Comparison of ENCODE assay signal across 1 cellular context in the genomic region with DNA sequence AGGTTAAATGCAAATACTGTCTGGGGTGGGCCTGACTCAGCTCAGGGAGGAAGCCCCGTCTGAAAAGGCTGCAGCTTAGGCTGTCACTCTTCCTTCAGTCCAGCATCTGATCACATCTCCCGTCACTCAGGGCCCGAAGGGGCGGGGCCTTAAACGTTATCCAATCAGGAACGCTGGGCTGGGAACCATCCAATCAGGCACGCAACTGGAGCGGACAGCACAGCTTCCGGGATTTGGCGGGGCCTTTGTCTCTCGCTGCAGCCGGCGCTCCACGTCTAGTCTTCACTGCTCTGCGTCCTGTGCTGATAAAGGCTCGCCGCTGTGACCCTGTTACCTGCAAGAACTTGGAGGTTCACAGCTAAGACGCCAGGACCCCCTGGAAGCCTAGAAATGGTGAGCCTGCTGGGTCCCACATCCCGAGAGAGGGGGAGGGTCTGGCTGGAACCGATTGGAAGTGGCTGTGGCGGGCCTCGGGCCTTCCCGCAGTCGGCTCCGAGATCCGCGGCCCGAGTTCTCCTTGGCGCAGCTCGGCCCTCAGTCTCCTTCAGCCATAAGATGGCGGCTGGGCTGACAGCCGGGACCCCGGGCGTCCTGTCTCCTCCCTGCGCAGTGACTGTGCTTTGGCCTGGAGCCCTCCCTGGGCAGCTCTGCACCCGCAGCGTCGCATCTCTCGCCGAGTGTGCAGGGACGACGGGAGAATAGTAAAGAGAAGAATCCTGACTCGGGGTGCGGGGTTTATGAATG.
TF ChIP-seq lines count a peak whose summit lies in the region.

Gene ZNF92 (plus strand): TSS at position 248 of the 744 bp plus-strand sequence. CDS start 143 bp downstream, at position 391.

TF ChIP-seq in HepG2, 621 proteins besides CTCF, POLR2A, EP300 and RAD21 (continued from another document and continues in another):
- TF ChIP-seq KIAA2018 (CRISPR knock-in tag; IDR thresholded peaks at IDR 0.05; ENCODE audit: borderline replicate concordance) = no peak
- TF ChIP-seq, protein P1, sequence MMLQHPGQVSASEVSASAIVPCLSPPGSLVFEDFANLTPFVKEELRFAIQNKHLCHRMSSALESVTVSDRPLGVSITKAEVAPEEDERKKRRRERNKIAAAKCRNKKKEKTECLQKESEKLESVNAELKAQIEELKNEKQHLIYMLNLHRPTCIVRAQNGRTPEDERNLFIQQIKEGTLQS (CRISPR knock-in tag; IDR thresholded peaks at IDR 0.05) = no peak
- TF ChIP-seq CBX1 (IDR thresholded peaks at IDR 0.05; ENCODE audit: low read depth) = peak; percentile 77
- peak; percentile 21; the same call in 1 of the 2 replicates for TF ChIP-seq ZBTB7A (CRISPR knock-in tag; IDR thresholded peaks at IDR 0.05)
- peak; percentile 45 for TF ChIP-seq ZEB1 (IDR thresholded peaks at IDR 0.05; ENCODE audit: insufficient replicate concordance, low read depth)
- peak; percentile 33 for TF ChIP-seq STAG1 (CRISPR knock-in tag; IDR thresholded peaks at IDR 0.05)
- no peak for TF ChIP-seq HMG20B (CRISPR knock-in tag; conservative IDR thresholded peaks at IDR 0.05)
- TF ChIP-seq ZNF710 (CRISPR knock-in tag; IDR thresholded peaks at IDR 0.05; ENCODE audit: borderline replicate concordance) = peak; percentile 49; the same call in 1 of the 2 replicates
- TF ChIP-seq, protein P2, sequence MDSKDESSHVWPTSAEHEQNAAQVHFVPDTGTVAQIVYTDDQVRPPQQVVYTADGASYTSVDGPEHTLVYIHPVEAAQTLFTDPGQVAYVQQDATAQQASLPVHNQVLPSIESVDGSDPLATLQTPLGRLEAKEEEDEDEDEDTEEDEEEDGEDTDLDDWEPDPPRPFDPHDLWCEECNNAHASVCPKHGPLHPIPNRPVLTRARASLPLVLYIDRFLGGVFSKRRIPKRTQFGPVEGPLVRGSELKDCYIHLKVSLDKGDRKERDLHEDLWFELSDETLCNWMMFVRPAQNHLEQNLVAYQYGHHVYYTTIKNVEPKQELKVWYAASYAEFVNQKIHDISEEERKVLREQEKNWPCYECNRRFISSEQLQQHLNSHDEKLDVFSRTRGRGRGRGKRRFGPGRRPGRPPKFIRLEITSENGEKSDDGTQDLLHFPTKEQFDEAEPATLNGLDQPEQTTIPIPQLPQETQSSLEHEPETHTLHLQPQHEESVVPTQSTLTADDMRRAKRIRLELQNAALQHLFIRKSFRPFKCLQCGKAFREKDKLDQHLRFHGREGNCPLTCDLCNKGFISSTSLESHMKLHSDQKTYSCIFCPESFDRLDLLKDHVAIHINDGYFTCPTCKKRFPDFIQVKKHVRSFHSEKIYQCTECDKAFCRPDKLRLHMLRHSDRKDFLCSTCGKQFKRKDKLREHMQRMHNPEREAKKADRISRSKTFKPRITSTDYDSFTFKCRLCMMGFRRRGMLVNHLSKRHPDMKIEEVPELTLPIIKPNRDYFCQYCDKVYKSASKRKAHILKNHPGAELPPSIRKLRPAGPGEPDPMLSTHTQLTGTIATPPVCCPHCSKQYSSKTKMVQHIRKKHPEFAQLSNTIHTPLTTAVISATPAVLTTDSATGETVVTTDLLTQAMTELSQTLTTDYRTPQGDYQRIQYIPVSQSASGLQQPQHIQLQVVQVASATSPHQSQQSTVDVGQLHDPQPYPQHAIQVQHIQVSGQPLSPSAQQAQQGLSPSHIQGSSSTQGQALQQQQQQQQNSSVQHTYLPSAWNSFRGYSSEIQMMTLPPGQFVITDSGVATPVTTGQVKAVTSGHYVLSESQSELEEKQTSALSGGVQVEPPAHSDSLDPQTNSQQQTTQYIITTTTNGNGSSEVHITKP (CRISPR knock-in tag; IDR thresholded peaks at IDR 0.05; ENCODE audit: low read depth) = no peak
- TF ChIP-seq HIVEP1 (CRISPR knock-in tag; IDR thresholded peaks at IDR 0.05) = peak; percentile 51; the same call in 1 of the 2 replicates
- peak; percentile 32; the same call in 1 of the 2 replicates for TF ChIP-seq BRD4 (CRISPR knock-in tag; IDR thresholded peaks at IDR 0.05)
- 0 out of 2 replicates have a peak, but pooled peaks have one; percentile 37 for TF ChIP-seq ZNF598 (CRISPR knock-in tag; IDR thresholded peaks at IDR 0.05; ENCODE audit: borderline replicate concordance)
- no peak for TF ChIP-seq SP140L (CRISPR knock-in tag; IDR thresholded peaks at IDR 0.05; ENCODE audit: borderline replicate concordance)
- no peak for TF ChIP-seq HNF4G (IDR thresholded peaks at IDR 0.05; ENCODE audit: borderline replicate concordance, low read depth, low read length)
- TF ChIP-seq HNF4G (CRISPR knock-in tag; IDR thresholded peaks at IDR 0.05; ENCODE audit: borderline replicate concordance, low read depth) = no peak
- TF ChIP-seq, protein P3, sequence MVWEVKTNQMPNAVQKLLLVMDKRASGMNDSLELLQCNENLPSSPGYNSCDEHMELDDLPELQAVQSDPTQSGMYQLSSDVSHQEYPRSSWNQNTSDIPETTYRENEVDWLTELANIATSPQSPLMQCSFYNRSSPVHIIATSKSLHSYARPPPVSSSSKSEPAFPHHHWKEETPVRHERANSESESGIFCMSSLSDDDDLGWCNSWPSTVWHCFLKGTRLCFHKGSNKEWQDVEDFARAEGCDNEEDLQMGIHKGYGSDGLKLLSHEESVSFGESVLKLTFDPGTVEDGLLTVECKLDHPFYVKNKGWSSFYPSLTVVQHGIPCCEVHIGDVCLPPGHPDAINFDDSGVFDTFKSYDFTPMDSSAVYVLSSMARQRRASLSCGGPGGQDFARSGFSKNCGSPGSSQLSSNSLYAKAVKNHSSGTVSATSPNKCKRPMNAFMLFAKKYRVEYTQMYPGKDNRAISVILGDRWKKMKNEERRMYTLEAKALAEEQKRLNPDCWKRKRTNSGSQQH (CRISPR knock-in tag; IDR thresholded peaks at IDR 0.05; ENCODE audit: low read depth) = peak; percentile 68; the same call in 1 of the 2 replicates
- no peak for TF ChIP-seq LRRFIP1 (CRISPR knock-in tag; conservative IDR thresholded peaks at IDR 0.05)
- no peak for TF ChIP-seq CC2D1A (CRISPR knock-in tag; IDR thresholded peaks at IDR 0.05)
- no peak for TF ChIP-seq NR2F2 (IDR thresholded peaks at IDR 0.05; ENCODE audit: borderline replicate concordance, low read depth)
- no peak for TF ChIP-seq ZZZ3 (CRISPR knock-in tag; IDR thresholded peaks at IDR 0.05; ENCODE audit: borderline replicate concordance)
- 0 out of 2 replicates have a peak, but pooled peaks have one; percentile 62 for TF ChIP-seq ZNF775 (CRISPR knock-in tag; IDR thresholded peaks at IDR 0.05; ENCODE audit: borderline replicate concordance)
- TF ChIP-seq ZNF136 (CRISPR knock-in tag; IDR thresholded peaks at IDR 0.05; ENCODE audit: low read depth) = no peak
- peak; percentile 99 for TF ChIP-seq SAP130 (CRISPR knock-in tag; IDR thresholded peaks at IDR 0.05; ENCODE audit: low read depth)
- peak; percentile 86; the same call in 1 of the 2 replicates for TF ChIP-seq KDM5B (CRISPR knock-in tag; IDR thresholded peaks at IDR 0.05; ENCODE audit: borderline replicate concordance)
- TF ChIP-seq NFE2L2 (IDR thresholded peaks at IDR 0.05; ENCODE audit: low read length) = no peak
- TF ChIP-seq ZNF354B (CRISPR knock-in tag; IDR thresholded peaks at IDR 0.05) = no peak
- TF ChIP-seq HDAC2 (CRISPR knock-in tag; IDR thresholded peaks at IDR 0.05) = peak; percentile 58; the same call in 1 of the 2 replicates
- TF ChIP-seq, protein P4, sequence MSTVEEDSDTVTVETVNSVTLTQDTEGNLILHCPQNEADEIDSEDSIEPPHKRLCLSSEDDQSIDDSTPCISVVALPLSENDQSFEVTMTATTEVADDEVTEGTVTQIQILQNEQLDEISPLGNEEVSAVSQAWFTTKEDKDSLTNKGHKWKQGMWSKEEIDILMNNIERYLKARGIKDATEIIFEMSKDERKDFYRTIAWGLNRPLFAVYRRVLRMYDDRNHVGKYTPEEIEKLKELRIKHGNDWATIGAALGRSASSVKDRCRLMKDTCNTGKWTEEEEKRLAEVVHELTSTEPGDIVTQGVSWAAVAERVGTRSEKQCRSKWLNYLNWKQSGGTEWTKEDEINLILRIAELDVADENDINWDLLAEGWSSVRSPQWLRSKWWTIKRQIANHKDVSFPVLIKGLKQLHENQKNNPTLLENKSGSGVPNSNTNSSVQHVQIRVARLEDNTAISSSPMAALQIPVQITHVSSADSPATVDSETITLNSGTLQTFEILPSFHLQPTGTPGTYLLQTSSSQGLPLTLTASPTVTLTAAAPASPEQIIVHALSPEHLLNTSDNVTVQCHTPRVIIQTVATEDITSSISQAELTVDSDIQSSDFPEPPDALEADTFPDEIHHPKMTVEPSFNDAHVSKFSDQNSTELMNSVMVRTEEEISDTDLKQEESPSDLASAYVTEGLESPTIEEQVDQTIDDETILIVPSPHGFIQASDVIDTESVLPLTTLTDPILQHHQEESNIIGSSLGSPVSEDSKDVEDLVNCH (CRISPR knock-in tag; IDR thresholded peaks at IDR 0.05) = no peak
